In the genomic region with DNA sequence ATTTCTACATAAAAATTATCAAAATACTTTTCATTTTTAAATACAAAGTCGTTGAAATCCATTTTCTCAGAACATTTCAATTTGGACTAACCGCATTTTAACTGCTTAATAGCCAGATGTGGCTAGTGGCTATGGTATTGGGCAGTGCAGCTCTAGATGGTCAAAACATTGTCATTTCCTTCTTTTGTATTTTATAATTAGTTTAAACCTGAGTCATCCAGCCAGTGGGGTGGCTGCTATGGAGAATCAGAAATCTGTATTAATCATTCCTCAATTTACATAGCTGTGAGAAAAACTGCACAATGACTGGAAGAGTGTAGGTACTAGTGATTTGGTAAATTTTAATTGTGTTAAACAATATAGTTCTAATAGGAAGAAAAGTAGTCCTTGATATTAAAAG, we compare ENCODE assay signal across 22 cellular contexts.
DNase-seq lines count a peak whose midpoint lies in the region; ATAC-seq, FAIRE-seq and TF ChIP-seq lines count a peak whose summit lies in the region.
"Had no signal": no experiment of that assay in that cellular context is flagged by ENCODE, and none has a peak within 500 bp of the region (broad histone marks: within the 10 kb centered on the region; RNA-seq: fewer than 3 reads in every experiment).

No MANE protein-coding gene starts in this region.

- DNase-seq in GM23248 (peak; percentile 63), dermis blood vessel endothelial cell (peak; percentile 13), kidney tubule cell (ENCODE audit: low spot score) (peak; percentile 6), MV-4-11 (lab: John Stamatoyannopoulos, UW) (no peak), NCI-H69 (lab: John Stamatoyannopoulos, UW) (no peak), urothelium cell line (ENCODE audit: low spot score) (no peak), DMS53 treated with DMSO at 0.1 percent for 48 hours (lab: John Stamatoyannopoulos, UW; ENCODE audit: unreplicated experiment) (no peak)
- DNase-seq: Caco-2; CD4-positive, alpha-beta memory T cell; DMS 273 treated with DMSO at 0.1 percent for 48 hours; DND-41; GDM1; MM.1S; NCI-H1092; NCI-H1436 treated with DMSO at 0.1 percent for 48 hours; NCI-H1930; NCI-H2227 treated with DMSO at 0.1 percent for 48 hours; NCI-H524; Right ventricle myocardium superior; SW 1271 had no signal

- H3K4me3 ChIP-seq in GM23248: no peak overlapping the region

- no peaks in the 10 kb centered on the region for H3K79me2 ChIP-seq in GM23248 (ENCODE audit: insufficient read depth)

- no peaks in the 10 kb centered on the region for H3K9me2 ChIP-seq in GM23248 (ENCODE audit: insufficient read depth)

- peaks cover 5% of the 10 kb centered on the region; the same call in 1 of the 2 replicates for H3F3A ChIP-seq in GM23248 (ENCODE audit: insufficient read depth)

- 48 to 53% methylated on average over 2 of the region's 2 CpGs for WGBS in GM23248 (ENCODE audit: low coverage in 1 of 2, low lambda C conversion rate in 2 of 2, missing lambda C conversion rate in 2 of 2), 2 experiments

- H3K4me2 ChIP-seq in GM23248 (ENCODE audit: unreplicated experiment): peak overlapping the region; percentile 5

- FAIRE-seq in urothelium cell line (lab: Jason Lieb, UNC): no peak
- FAIRE-seq: GM19239 had no signal

- H3K27ac ChIP-seq in GM23248: no peak overlapping the region

- H3K4me1 ChIP-seq in GM23248 (ENCODE audit: insufficient read depth): peaks cover 8% of the 10 kb centered on the region
- H3K4me1 ChIP-seq: Caco-2 had no signal

- in situ Hi-C loops in GM23248 (cut with MboI): no loop called here

- no peaks in the 10 kb centered on the region for H3K9me3 ChIP-seq in GM23248 (ENCODE audit: low read depth)
- H3K9me3 ChIP-seq: Caco-2 had no signal

- no peak overlapping the region for H3K9ac ChIP-seq in GM23248

- H4K20me1 ChIP-seq in GM23248 (ENCODE audit: insufficient read depth): no peaks in the 10 kb centered on the region

- no peak overlapping the region for H2AFZ ChIP-seq in GM23248

- peaks cover 29% of the 10 kb centered on the region; the same call in 1 of the 2 replicates for H3K36me3 ChIP-seq in GM23248 (ENCODE audit: low read depth)

- H3K27me3 ChIP-seq in GM23248 (replicated peaks; ENCODE audit: insufficient read depth): no peaks in the 10 kb centered on the region

- ATAC-seq in SK-N-SH treated with all-trans-retinoic acid at 6 μM for 48 hours: peak; percentile 52

TF ChIP-seq in SK-N-SH treated with all-trans-retinoic acid at 6 μM for 48 hours, 23 proteins besides CTCF, POLR2A, EP300 and RAD21:
- TF ChIP-seq ARNTL (CRISPR knock-in tag; IDR thresholded peaks at IDR 0.05; ENCODE audit: borderline replicate concordance, low read depth): no peak
- no peak for TF ChIP-seq ZFP3 (CRISPR knock-in tag; IDR thresholded peaks at IDR 0.05)
- TF ChIP-seq, protein P1, sequence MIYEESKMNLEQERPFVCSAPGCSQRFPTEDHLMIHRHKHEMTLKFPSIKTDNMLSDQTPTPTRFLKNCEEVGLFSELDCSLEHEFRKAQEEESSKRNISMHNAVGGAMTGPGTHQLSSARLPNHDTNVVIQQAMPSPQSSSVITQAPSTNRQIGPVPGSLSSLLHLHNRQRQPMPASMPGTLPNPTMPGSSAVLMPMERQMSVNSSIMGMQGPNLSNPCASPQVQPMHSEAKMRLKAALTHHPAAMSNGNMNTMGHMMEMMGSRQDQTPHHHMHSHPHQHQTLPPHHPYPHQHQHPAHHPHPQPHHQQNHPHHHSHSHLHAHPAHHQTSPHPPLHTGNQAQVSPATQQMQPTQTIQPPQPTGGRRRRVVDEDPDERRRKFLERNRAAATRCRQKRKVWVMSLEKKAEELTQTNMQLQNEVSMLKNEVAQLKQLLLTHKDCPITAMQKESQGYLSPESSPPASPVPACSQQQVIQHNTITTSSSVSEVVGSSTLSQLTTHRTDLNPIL (CRISPR knock-in tag; IDR thresholded peaks at IDR 0.05; ENCODE audit: low read depth): peak; percentile 51; the same call in 1 of the 2 replicates
- TF ChIP-seq ISL1 (CRISPR knock-in tag; IDR thresholded peaks at IDR 0.05): peak; percentile 44
- 0 out of 2 replicates have a peak, but pooled peaks have one; percentile 17 for TF ChIP-seq ZC3H10 (CRISPR knock-in tag; IDR thresholded peaks at IDR 0.05)
TF ChIP-seq in SK-N-SH treated with all-trans-retinoic acid at 6 μM for 48 hours: peak in this region for 3.

Comparison
In these comparisons a context has a peak if more than half of its experiments do, and no peak if none do; other contexts are left out.
1. DNase-seq: peak in GM23248 (single experiment), dermis blood vessel endothelial cell (single experiment) and kidney tubule cell (single experiment); none in MV-4-11 (single experiment), NCI-H69 (single experiment), urothelium cell line (single experiment) and DMS53 treated with DMSO at 0.1 percent for 48 hours (single experiment).